Comparison of ENCODE assay signal across 11 cellular contexts in the genomic region with DNA sequence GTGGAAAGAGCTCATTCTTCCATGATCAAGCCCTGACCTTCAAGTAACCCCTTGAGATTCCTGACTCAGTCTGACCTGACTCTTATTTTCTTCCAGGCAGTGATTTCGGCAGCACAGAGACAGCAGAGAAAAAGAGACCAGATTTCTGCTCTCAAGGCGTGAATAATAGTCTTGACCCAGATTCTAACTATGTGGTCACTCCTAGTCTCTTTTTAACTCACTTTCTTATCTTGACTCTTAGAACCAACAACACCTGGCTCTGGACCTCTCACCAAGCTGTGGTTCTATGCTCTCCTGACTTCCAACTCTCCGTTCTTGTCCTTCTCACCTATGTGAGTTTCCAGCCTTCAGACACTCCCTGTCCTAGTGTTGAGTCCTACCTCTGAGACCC. TPM values are rescaled to one million over a fixed set of nuclear protein-coding genes. Genes with fewer than 3 reads are reported as not detected.
DNase-seq lines count a peak whose midpoint lies in the region; ATAC-seq and TF ChIP-seq lines count a peak whose summit lies in the region.
"Had no signal": no experiment of that assay in that cellular context is flagged by ENCODE, and none has a peak within 500 bp of the region (broad histone marks: within the 10 kb centered on the region; RNA-seq: fewer than 3 reads in every experiment).

No MANE protein-coding gene starts in this region.

- H3K79me2 ChIP-seq in KMS-11 (ENCODE audit: insufficient read depth, low read depth): no peaks in the 10 kb centered on the region

- H4K20me1 ChIP-seq in KMS-11 (ENCODE audit: insufficient read depth): no peaks in the 10 kb centered on the region

- H3K36me3 Mint-ChIP-seq in activated naive CD4-positive, alpha-beta T cell treated with anti-CD3 and anti-CD28 coated beads for 36 hours (ENCODE audit: low read depth): no peaks in the 10 kb centered on the region

- H3K4me1 ChIP-seq in KMS-11 (ENCODE audit: low read depth, poor library complexity, severe bottlenecking): peaks cover 77% of the 10 kb centered on the region
- peaks cover 7 to 33% (median 26%) of the 10 kb centered on the region in 4 donors for H3K4me1 ChIP-seq in transverse colon
- peaks cover 12 to 60% (median 30%) of the 10 kb centered on the region in 6 donors for H3K4me1 ChIP-seq in spleen
- H3K4me1 ChIP-seq: ascending aorta had no signal

- intact Hi-C loops in activated naive CD4-positive, alpha-beta T cell treated with anti-CD3 and anti-CD28 coated beads for 36 hours (cut with micrococcal nuclease): loop anchor here (5.0 kb wide), 3 partner anchors 179 to 441 kb away; no protein-coding TSS in a partner anchor
- intact Hi-C loops in transverse colon (cut with DNase I; ENCODE audit: low total_unique reads): no loop called here
- intact Hi-C loops in spleen (cut with DNase I; ENCODE audit: low total_unique reads): no loop called here

- H3K4me1 Mint-ChIP-seq in activated naive CD4-positive, alpha-beta T cell treated with anti-CD3 and anti-CD28 coated beads for 36 hours (ENCODE audit: low read depth): peaks cover 63% of the 10 kb centered on the region

- peak overlapping the region; percentile 51 for H3K27ac Mint-ChIP-seq in activated naive CD4-positive, alpha-beta T cell treated with anti-CD3 and anti-CD28 coated beads for 36 hours

- 64 to 71% methylated on average over 3 of the region's 3 CpGs for WGBS in transverse colon (ENCODE audit: low coverage in 1 of 2), 2 donors
- 70 to 83% (median 81%) methylated on average over 3 of the region's 3 CpGs for WGBS in spleen, 5 donors

- H3K9me3 ChIP-seq in transverse colon (no peaks in the 10 kb centered on the region), spleen (peaks cover 0 to 20% (median 0%) of the 10 kb centered on the region in 8 donors)
- H3K9me3 ChIP-seq: ascending aorta had no signal

- no peak for TF ChIP-seq CTCF in KMS-11 (conservative IDR thresholded peaks at IDR 0.05; ENCODE audit: low read depth, low read length)
- no peak for TF ChIP-seq CTCF in transverse colon (IDR thresholded peaks at IDR 0.05)
- no peak for TF ChIP-seq CTCF in spleen (IDR thresholded peaks at IDR 0.05 in 8 of 11, conservative IDR thresholded peaks at IDR 0.05 in 3 of 11)

- H2AFZ ChIP-seq in KMS-11 (ENCODE audit: low read depth): peak overlapping the region; percentile 12; the same call in 1 of the 2 replicates

- H3K27ac ChIP-seq in KMS-11 (peak overlapping the region; percentile 81), transverse colon (peak overlapping the region; percentile 74 to 85 (median 79)), spleen (no peak overlapping the region)
- H3K27ac ChIP-seq: ascending aorta had no signal

- ATAC-seq in HG03439 (IDR thresholded peaks at IDR 0.05; ENCODE audit: unreplicated experiment): no peak

- CTCF ChIA-PET in activated naive CD4-positive, alpha-beta T cell treated with anti-CD3 and anti-CD28 coated beads for 36 hours (lab: Charles Lee): interaction anchor here (0.5 to 1.2 kb wide), 3 partner anchors 12 to 113 kb away, joined by 3 read pairs; no protein-coding TSS in a partner anchor

- TF ChIP-seq POLR2A in transverse colon (IDR thresholded peaks at IDR 0.05) (no peak), spleen (IDR thresholded peaks at IDR 0.05) (no peak)

- peak overlapping the region; percentile 89 for H3K4me2 ChIP-seq in KMS-11

- no peak for DNase-seq in activated naive CD4-positive, alpha-beta T cell treated with anti-CD3 and anti-CD28 coated beads for 36 hours
- no peak for DNase-seq in activated naive CD4-positive, alpha-beta T cell treated with anti-CD3 and anti-CD28 coated beads, Interleukin-2, amount 50 U/mL, for 16 hours
- peak; percentile 23 for DNase-seq in fibroblast of the conjunctiva (ENCODE audit: low read depth)
- DNase-seq in transverse colon: no peak
- DNase-seq in spleen: no peak
- no peak for DNase-seq in pons (ENCODE audit: low spot score)
- DNase-seq: effector CD4-positive, alpha-beta T cell; T-helper 9 cell had no signal

- H3K9me3 Mint-ChIP-seq in activated naive CD4-positive, alpha-beta T cell treated with anti-CD3 and anti-CD28 coated beads for 36 hours: peaks cover 10% of the 10 kb centered on the region

- H3K27me3 ChIP-seq in KMS-11 (ENCODE audit: insufficient read depth, low read depth): peaks cover 14% of the 10 kb centered on the region; the same call in 1 of the 2 replicates
- no peaks in the 10 kb centered on the region for H3K27me3 ChIP-seq in transverse colon
- H3K27me3 ChIP-seq in spleen (replicated peaks in 1 of 7): no peaks in the 10 kb centered on the region
- H3K27me3 ChIP-seq: ascending aorta had no signal

- no peak for TF ChIP-seq EP300 in transverse colon (IDR thresholded peaks at IDR 0.05; ENCODE audit: low read depth)

- H3K36me3 ChIP-seq in KMS-11 (ENCODE audit: insufficient read depth) (no peaks in the 10 kb centered on the region), transverse colon (no peaks in the 10 kb centered on the region), spleen (no peaks in the 10 kb centered on the region)
- H3K36me3 ChIP-seq: ascending aorta had no signal

- no peaks in the 10 kb centered on the region for H3K27me3 Mint-ChIP-seq in activated naive CD4-positive, alpha-beta T cell treated with anti-CD3 and anti-CD28 coated beads for 36 hours (ENCODE audit: low read depth)

- H3K4me3 ChIP-seq in KMS-11 (IDR thresholded peaks at IDR 0.05; ENCODE audit: insufficient read depth, low read depth, low read length) (no peak overlapping the region), transverse colon (no peak overlapping the region), spleen (no peak overlapping the region)
- H3K4me3 ChIP-seq: ascending aorta had no signal

- peak overlapping the region; percentile 22; the same call in 1 of the 2 replicates for H3K9ac ChIP-seq in KMS-11

- in situ Hi-C loops in transverse colon (cut with MboI; ENCODE audit: low pct_ligation_motif_present in 1 of 4, low pct_unique_long_range_greater_than_20kb in 1 of 4, low sequenced_read_pairs in 3 of 4): no loop called here

- no peak overlapping the region for H3K4me3 Mint-ChIP-seq in activated naive CD4-positive, alpha-beta T cell treated with anti-CD3 and anti-CD28 coated beads for 36 hours

RNA-seq across cellular contexts. Expression of a gene that starts 36.9 kb away (rescaled TPM):
- total RNA-seq in activated naive CD4-positive, alpha-beta T cell treated with anti-CD3 and anti-CD28 coated beads for 36 hours: 10 to 100 TPM; 27.4 to 29.3 TPM
- total RNA-seq in transverse colon (10 to 100 TPM; 21.9 to 84.2 (median 54.6) TPM), spleen (10 to 100 TPM; 21.4 to 41.5 (median 25.5) TPM)
- 1 to 10 TPM; 2.5 to 3.7 (median 2.7) TPM for polyA plus RNA-seq in spleen

Comparison
In these comparisons a context has a peak if more than half of its experiments do, and no peak if none do; other contexts are left out.
1. H3K27ac ChIP-seq: peak in KMS-11 (single experiment) and transverse colon (4 of 4); none in spleen (0 of 8).